1 cellular context compared by ENCODE assay signal in the genomic region with DNA sequence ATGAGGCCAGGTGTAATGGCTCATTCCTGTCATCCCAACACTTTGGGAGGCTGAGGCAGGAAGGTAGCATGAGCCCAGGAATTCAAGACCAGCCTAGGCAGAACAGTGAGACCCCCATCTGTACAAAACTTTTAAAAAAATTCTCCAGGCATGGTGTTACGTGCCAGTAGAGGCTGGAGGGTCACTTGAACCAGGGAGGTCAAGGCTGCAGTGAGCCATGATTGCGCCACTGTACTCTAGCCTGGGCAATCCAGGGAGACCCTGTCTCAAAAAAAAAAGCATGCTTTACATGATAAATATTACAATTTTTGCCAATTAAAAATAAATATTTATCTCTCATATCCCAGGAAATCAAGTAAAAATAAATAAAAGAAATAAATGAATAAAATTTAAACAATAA.
A peak's percentile ranks its signal among the peaks of the same experiment; 100 is the strongest.
TF ChIP-seq lines count a peak whose summit lies in the region.

No MANE protein-coding gene starts in this region.

TF ChIP-seq in HepG2, 621 proteins besides CTCF, POLR2A, EP300 and RAD21:
- no peak for TF ChIP-seq ZNF143 (CRISPR knock-in tag; IDR thresholded peaks at IDR 0.05)
- TF ChIP-seq, protein P1, sequence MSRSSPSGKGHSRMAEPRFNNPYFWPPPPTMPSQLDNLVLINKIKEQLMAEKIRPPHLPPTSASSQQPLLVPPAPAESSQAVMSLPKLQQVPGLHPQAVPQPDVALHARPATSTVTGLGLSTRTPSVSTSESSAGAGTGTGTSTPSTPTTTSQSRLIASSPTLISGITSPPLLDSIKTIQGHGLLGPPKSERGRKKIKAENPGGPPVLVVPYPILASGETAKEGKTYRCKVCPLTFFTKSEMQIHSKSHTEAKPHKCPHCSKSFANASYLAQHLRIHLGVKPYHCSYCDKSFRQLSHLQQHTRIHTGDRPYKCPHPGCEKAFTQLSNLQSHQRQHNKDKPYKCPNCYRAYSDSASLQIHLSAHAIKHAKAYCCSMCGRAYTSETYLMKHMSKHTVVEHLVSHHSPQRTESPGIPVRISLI (CRISPR knock-in tag; IDR thresholded peaks at IDR 0.05; ENCODE audit: borderline replicate concordance), result peak; percentile 34; the same call in 1 of the 2 replicates
- peak; percentile 50; the same call in 1 of the 2 replicates for TF ChIP-seq SALL1 (CRISPR knock-in tag; IDR thresholded peaks at IDR 0.05)
- TF ChIP-seq SAP130 (CRISPR knock-in tag; IDR thresholded peaks at IDR 0.05; ENCODE audit: low read depth), result peak; percentile 12; the same call in 1 of the 2 replicates
- no peak for TF ChIP-seq RXRB (CRISPR knock-in tag; IDR thresholded peaks at IDR 0.05; ENCODE audit: borderline replicate concordance)
- no peak for TF ChIP-seq ZNF3 (CRISPR knock-in tag; IDR thresholded peaks at IDR 0.05)
- peak; percentile 79 for TF ChIP-seq NR2F6 (IDR thresholded peaks at IDR 0.05)
- TF ChIP-seq NR2F6 (CRISPR knock-in tag; IDR thresholded peaks at IDR 0.05), result peak; percentile 78
- TF ChIP-seq NR2C2 (CRISPR knock-in tag; IDR thresholded peaks at IDR 0.05; ENCODE audit: borderline replicate concordance), result 0 out of 2 replicates have a peak, but pooled peaks have one; percentile 10
- TF ChIP-seq ZNF253 (CRISPR knock-in tag; IDR thresholded peaks at IDR 0.05; ENCODE audit: borderline replicate concordance), result no peak
- TF ChIP-seq ZNF296 (CRISPR knock-in tag; conservative IDR thresholded peaks at IDR 0.05), result no peak
- TF ChIP-seq, protein P2, sequence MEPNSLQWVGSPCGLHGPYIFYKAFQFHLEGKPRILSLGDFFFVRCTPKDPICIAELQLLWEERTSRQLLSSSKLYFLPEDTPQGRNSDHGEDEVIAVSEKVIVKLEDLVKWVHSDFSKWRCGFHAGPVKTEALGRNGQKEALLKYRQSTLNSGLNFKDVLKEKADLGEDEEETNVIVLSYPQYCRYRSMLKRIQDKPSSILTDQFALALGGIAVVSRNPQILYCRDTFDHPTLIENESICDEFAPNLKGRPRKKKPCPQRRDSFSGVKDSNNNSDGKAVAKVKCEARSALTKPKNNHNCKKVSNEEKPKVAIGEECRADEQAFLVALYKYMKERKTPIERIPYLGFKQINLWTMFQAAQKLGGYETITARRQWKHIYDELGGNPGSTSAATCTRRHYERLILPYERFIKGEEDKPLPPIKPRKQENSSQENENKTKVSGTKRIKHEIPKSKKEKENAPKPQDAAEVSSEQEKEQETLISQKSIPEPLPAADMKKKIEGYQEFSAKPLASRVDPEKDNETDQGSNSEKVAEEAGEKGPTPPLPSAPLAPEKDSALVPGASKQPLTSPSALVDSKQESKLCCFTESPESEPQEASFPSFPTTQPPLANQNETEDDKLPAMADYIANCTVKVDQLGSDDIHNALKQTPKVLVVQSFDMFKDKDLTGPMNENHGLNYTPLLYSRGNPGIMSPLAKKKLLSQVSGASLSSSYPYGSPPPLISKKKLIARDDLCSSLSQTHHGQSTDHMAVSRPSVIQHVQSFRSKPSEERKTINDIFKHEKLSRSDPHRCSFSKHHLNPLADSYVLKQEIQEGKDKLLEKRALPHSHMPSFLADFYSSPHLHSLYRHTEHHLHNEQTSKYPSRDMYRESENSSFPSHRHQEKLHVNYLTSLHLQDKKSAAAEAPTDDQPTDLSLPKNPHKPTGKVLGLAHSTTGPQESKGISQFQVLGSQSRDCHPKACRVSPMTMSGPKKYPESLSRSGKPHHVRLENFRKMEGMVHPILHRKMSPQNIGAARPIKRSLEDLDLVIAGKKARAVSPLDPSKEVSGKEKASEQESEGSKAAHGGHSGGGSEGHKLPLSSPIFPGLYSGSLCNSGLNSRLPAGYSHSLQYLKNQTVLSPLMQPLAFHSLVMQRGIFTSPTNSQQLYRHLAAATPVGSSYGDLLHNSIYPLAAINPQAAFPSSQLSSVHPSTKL (CRISPR knock-in tag; IDR thresholded peaks at IDR 0.05), result 0 out of 2 replicates have a peak, but pooled peaks have one; percentile 11
- TF ChIP-seq MEIS2 (CRISPR knock-in tag; IDR thresholded peaks at IDR 0.05), result no peak
- no peak for TF ChIP-seq ZSCAN9 (CRISPR knock-in tag; IDR thresholded peaks at IDR 0.05; ENCODE audit: borderline replicate concordance)
- TF ChIP-seq RARA (CRISPR knock-in tag; IDR thresholded peaks at IDR 0.05), result peak; percentile 21; the same call in 1 of the 2 replicates
- no peak for TF ChIP-seq ZNF441 (CRISPR knock-in tag; IDR thresholded peaks at IDR 0.05; ENCODE audit: borderline replicate concordance)
- peak; percentile 41; the same call in 1 of the 2 replicates for TF ChIP-seq HOXA3 (CRISPR knock-in tag; IDR thresholded peaks at IDR 0.05)
- peak; percentile 69 to 76 for TF ChIP-seq NR2F1 (CRISPR knock-in tag; IDR thresholded peaks at IDR 0.05)
- peak; percentile 26; the same call in 1 of the 2 replicates for TF ChIP-seq GATAD2A (CRISPR knock-in tag; IDR thresholded peaks at IDR 0.05)
- TF ChIP-seq, protein P3, sequence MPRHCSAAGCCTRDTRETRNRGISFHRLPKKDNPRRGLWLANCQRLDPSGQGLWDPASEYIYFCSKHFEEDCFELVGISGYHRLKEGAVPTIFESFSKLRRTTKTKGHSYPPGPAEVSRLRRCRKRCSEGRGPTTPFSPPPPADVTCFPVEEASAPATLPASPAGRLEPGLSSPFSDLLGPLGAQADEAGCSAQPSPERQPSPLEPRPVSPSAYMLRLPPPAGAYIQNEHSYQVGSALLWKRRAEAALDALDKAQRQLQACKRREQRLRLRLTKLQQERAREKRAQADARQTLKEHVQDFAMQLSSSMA (CRISPR knock-in tag; IDR thresholded peaks at IDR 0.05), result no peak
- TF ChIP-seq, protein P4, sequence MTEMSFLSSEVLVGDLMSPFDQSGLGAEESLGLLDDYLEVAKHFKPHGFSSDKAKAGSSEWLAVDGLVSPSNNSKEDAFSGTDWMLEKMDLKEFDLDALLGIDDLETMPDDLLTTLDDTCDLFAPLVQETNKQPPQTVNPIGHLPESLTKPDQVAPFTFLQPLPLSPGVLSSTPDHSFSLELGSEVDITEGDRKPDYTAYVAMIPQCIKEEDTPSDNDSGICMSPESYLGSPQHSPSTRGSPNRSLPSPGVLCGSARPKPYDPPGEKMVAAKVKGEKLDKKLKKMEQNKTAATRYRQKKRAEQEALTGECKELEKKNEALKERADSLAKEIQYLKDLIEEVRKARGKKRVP (CRISPR knock-in tag; IDR thresholded peaks at IDR 0.05), result no peak
- TF ChIP-seq ZNF543 (CRISPR knock-in tag; IDR thresholded peaks at IDR 0.05), result no peak
- TF ChIP-seq PTBP1 (IDR thresholded peaks at IDR 0.05; ENCODE audit: low read depth, low read length, poor library complexity, severe bottlenecking), result no peak
- TF ChIP-seq ZNF30 (CRISPR knock-in tag; IDR thresholded peaks at IDR 0.05), result no peak
- TF ChIP-seq CEBPG (CRISPR knock-in tag; IDR thresholded peaks at IDR 0.05), result peak; percentile 55
- no peak for TF ChIP-seq FOXJ3 (CRISPR knock-in tag; IDR thresholded peaks at IDR 0.05; ENCODE audit: borderline replicate concordance)
- TF ChIP-seq, protein P5, sequence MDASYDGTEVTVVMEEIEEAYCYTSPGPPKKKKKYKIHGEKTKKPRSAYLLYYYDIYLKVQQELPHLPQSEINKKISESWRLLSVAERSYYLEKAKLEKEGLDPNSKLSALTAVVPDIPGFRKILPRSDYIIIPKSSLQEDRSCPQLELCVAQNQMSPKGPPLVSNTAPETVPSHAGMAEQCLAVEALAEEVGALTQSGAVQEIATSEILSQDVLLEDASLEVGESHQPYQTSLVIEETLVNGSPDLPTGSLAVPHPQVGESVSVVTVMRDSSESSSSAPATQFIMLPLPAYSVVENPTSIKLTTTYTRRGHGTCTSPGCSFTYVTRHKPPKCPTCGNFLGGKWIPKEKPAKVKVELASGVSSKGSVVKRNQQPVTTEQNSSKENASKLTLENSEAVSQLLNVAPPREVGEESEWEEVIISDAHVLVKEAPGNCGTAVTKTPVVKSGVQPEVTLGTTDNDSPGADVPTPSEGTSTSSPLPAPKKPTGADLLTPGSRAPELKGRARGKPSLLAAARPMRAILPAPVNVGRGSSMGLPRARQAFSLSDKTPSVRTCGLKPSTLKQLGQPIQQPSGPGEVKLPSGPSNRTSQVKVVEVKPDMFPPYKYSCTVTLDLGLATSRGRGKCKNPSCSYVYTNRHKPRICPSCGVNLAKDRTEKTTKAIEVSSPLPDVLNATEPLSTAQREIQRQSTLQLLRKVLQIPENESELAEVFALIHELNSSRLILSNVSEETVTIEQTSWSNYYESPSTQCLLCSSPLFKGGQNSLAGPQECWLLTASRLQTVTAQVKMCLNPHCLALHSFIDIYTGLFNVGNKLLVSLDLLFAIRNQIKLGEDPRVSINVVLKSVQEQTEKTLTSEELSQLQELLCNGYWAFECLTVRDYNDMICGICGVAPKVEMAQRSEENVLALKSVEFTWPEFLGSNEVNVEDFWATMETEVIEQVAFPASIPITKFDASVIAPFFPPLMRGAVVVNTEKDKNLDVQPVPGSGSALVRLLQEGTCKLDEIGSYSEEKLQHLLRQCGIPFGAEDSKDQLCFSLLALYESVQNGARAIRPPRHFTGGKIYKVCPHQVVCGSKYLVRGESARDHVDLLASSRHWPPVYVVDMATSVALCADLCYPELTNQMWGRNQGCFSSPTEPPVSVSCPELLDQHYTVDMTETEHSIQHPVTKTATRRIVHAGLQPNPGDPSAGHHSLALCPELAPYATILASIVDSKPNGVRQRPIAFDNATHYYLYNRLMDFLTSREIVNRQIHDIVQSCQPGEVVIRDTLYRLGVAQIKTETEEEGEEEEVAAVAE (CRISPR knock-in tag; IDR thresholded peaks at IDR 0.05; ENCODE audit: borderline replicate concordance), result no peak
- TF ChIP-seq CEBPB (IDR thresholded peaks at IDR 0.05; ENCODE audit: borderline replicate concordance, low read depth, low read length), result peak; percentile 65
- TF ChIP-seq MYNN (CRISPR knock-in tag; IDR thresholded peaks at IDR 0.05; ENCODE audit: low read depth), result no peak
- peak; percentile 83 for TF ChIP-seq ZNF121 (CRISPR knock-in tag; IDR thresholded peaks at IDR 0.05)
- TF ChIP-seq, protein P6, sequence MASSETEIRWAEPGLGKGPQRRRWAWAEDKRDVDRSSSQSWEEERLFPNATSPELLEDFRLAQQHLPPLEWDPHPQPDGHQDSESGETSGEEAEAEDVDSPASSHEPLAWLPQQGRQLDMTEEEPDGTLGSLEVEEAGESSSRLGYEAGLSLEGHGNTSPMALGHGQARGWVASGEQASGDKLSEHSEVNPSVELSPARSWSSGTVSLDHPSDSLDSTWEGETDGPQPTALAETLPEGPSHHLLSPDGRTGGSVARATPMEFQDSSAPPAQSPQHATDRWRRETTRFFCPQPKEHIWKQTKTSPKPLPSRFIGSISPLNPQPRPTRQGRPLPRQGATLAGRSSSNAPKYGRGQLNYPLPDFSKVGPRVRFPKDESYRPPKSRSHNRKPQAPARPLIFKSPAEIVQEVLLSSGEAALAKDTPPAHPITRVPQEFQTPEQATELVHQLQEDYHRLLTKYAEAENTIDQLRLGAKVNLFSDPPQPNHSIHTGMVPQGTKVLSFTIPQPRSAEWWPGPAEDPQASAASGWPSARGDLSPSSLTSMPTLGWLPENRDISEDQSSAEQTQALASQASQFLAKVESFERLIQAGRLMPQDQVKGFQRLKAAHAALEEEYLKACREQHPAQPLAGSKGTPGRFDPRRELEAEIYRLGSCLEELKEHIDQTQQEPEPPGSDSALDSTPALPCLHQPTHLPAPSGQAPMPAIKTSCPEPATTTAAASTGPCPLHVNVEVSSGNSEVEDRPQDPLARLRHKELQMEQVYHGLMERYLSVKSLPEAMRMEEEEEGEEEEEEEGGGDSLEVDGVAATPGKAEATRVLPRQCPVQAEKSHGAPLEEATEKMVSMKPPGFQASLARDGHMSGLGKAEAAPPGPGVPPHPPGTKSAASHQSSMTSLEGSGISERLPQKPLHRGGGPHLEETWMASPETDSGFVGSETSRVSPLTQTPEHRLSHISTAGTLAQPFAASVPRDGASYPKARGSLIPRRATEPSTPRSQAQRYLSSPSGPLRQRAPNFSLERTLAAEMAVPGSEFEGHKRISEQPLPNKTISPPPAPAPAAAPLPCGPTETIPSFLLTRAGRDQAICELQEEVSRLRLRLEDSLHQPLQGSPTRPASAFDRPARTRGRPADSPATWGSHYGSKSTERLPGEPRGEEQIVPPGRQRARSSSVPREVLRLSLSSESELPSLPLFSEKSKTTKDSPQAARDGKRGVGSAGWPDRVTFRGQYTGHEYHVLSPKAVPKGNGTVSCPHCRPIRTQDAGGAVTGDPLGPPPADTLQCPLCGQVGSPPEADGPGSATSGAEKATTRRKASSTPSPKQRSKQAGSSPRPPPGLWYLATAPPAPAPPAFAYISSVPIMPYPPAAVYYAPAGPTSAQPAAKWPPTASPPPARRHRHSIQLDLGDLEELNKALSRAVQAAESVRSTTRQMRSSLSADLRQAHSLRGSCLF (CRISPR knock-in tag; IDR thresholded peaks at IDR 0.05; ENCODE audit: borderline replicate concordance), result no peak
- TF ChIP-seq GZF1 (CRISPR knock-in tag; IDR thresholded peaks at IDR 0.05), result no peak
